15 cellular contexts compared by ENCODE assay signal in the genomic region with DNA sequence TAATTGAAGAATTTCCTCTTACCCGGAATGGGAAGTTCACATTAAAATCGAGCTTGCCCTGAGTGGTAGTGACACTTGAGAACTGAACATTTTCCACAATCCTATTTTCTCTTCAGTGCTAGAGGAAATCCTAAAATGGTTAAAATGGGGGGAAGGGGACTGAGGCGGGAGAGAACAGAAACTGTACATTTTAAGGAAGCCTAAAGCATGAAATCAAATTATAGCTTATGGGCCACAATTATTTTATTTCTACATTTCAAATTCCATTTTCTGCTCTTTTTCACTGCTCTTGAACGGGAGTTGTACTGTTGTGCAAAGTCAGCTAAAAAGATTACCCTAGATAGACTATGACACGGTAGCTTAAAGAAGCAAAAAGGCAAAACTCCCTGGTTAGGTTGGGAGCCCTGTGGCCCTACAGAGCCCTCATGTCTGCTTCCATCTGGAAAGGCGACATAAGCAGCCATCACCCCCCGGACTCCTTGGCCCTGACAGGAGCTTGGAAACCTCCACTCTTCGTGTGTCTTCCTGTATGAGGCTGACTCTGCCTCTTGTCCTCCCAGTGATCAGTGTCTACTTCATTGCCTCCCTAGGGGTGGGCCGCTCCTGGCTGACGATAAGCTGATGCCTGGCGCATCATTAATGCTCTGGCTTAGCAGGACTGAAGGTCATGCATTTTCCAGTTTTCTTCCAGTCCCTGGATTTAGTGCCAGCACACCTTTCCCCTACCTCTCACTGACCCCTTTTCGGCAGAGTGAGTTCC.
DNase-seq lines count a peak whose midpoint lies in the region; ATAC-seq and TF ChIP-seq lines count a peak whose summit lies in the region.
"Had no signal": no experiment of that assay in that cellular context is flagged by ENCODE, and none has a peak within 500 bp of the region (broad histone marks: within the 10 kb centered on the region; RNA-seq: fewer than 3 reads in every experiment).

No MANE protein-coding gene starts in this region.

- no peaks in the 10 kb centered on the region for H3K27me3 Mint-ChIP-seq in effector memory CD8-positive, alpha-beta T cell
- H3K27me3 Mint-ChIP-seq in osteocyte (ENCODE audit: unreplicated experiment): no peaks in the 10 kb centered on the region
- H3K27me3 Mint-ChIP-seq: IgD-negative memory B cell had no signal

- H3K9me3 Mint-ChIP-seq in effector memory CD8-positive, alpha-beta T cell: no peaks in the 10 kb centered on the region
- H3K9me3 Mint-ChIP-seq in osteocyte (ENCODE audit: unreplicated experiment): no peaks in the 10 kb centered on the region
- H3K9me3 Mint-ChIP-seq: CD8-positive, alpha-beta T cell; IgD-negative memory B cell had no signal

- no peak overlapping the region for H3K27ac ChIP-seq in HEK293 (ENCODE audit: extremely low read depth, low read depth, low read length)
- no peak overlapping the region for H3K27ac ChIP-seq in thyroid gland

- no peaks in the 10 kb centered on the region for H3K27me3 ChIP-seq in thyroid gland

- TF ChIP-seq CTCF in HEK293 (tag by site-specific recombination; IDR thresholded peaks at IDR 0.05) (no peak), osteocyte (IDR thresholded peaks at IDR 0.05) (no peak), thyroid gland (IDR thresholded peaks at IDR 0.05) (no peak)

- peak; percentile 24 for DNase-seq in SK-N-DZ (ENCODE audit: low spot score)
- no peak for DNase-seq in effector memory CD8-positive, alpha-beta T cell
- no peak for DNase-seq in osteocyte (ENCODE audit: extremely low spot score, unreplicated experiment)
- DNase-seq in thyroid gland: no peak
- no peak for DNase-seq in activated CD8-positive, alpha-beta memory T cell treated with anti-CD3 and anti-CD28 coated beads for 24 hours
- DNase-seq: CD8-positive, alpha-beta T cell; DMS79 treated with DMSO at 0.1 percent for 48 hours; NCI-H1417; NCI-H1930; NCI-H526; Right ventricle myocardium superior had no signal

- H3K4me1 ChIP-seq in HEK293 (ENCODE audit: control insufficient read depth, insufficient read depth, low read length) (no peaks in the 10 kb centered on the region), thyroid gland (peaks cover 23% of the 10 kb centered on the region in 2 donors)

- peaks cover 2 to 9% of the 10 kb centered on the region in 2 donors for H3K4me1 Mint-ChIP-seq in effector memory CD8-positive, alpha-beta T cell (ENCODE audit: low read depth in 2 of 2)
- H3K4me1 Mint-ChIP-seq in osteocyte (ENCODE audit: unreplicated experiment): peaks cover 31% of the 10 kb centered on the region

- no peaks in the 10 kb centered on the region for H3K36me3 ChIP-seq in HEK293 (ENCODE audit: control insufficient read depth in 2 of 2, insufficient read depth in 1 of 2, low read length in 2 of 2)
- H3K36me3 ChIP-seq in thyroid gland: no peaks in the 10 kb centered on the region

- no peak overlapping the region for H3K4me3 Mint-ChIP-seq in effector memory CD8-positive, alpha-beta T cell
- H3K4me3 Mint-ChIP-seq in osteocyte (ENCODE audit: unreplicated experiment): no peak overlapping the region
- H3K4me3 Mint-ChIP-seq: CD8-positive, alpha-beta T cell; IgD-negative memory B cell had no signal

- intact Hi-C loops in thyroid gland (cut with DNase I): no loop called here

- no peaks in the 10 kb centered on the region for H3K9me3 ChIP-seq in HEK293 (ENCODE audit: control insufficient read depth, insufficient read depth, low read depth, low read length)
- H3K9me3 ChIP-seq in thyroid gland: no peaks in the 10 kb centered on the region

- H3K27ac Mint-ChIP-seq in effector memory CD8-positive, alpha-beta T cell: peak overlapping the region; percentile 16 to 35
- H3K27ac Mint-ChIP-seq in osteocyte (ENCODE audit: unreplicated experiment): peak overlapping the region; percentile 74
- H3K27ac Mint-ChIP-seq: CD8-positive, alpha-beta T cell had no signal

- no peaks in the 10 kb centered on the region for H3K36me3 Mint-ChIP-seq in effector memory CD8-positive, alpha-beta T cell (ENCODE audit: insufficient read depth)
- H3K36me3 Mint-ChIP-seq in osteocyte (ENCODE audit: unreplicated experiment): peaks cover 2% of the 10 kb centered on the region
- H3K36me3 Mint-ChIP-seq: CD8-positive, alpha-beta T cell had no signal

- CTCF ChIA-PET in HEK293 (lab: Yijun Ruan, JAX): no interaction called here

- ATAC-seq in effector memory CD8-positive, alpha-beta T cell (replicated peaks): no peak
- ATAC-seq in HG03095 (IDR thresholded peaks at IDR 0.05; ENCODE audit: unreplicated experiment): no peak
- ATAC-seq: CD8-positive, alpha-beta T cell; Panc1 had no signal

- no peak for TF ChIP-seq POLR2A in thyroid gland (IDR thresholded peaks at IDR 0.05)

- POLR2A ChIA-PET in HEK293 (lab: Yijun Ruan, JAX): no interaction called here

- WGBS in thyroid gland, 2 donors: 60 to 66% methylated on average over 12 of the region's 12 CpGs

- H3K4me3 ChIP-seq in HEK293 (ENCODE audit: low read depth, low read length): no peak overlapping the region
- H3K4me3 ChIP-seq in thyroid gland (replicated peaks in 1 of 3): no peak overlapping the region

TF ChIP-seq in HEK293, 187 proteins besides CTCF, POLR2A, EP300 and RAD21:
- no peak for TF ChIP-seq ZNF19 (tag by site-specific recombination; IDR thresholded peaks at IDR 0.05; ENCODE audit: low read depth)
- no peak for TF ChIP-seq ZNF623 (tag by site-specific recombination; IDR thresholded peaks at IDR 0.05)
- peak; percentile 35 for TF ChIP-seq GLIS1 (tag by site-specific recombination; IDR thresholded peaks at IDR 0.05)
